Comparison of ENCODE assay signal across 8 cellular contexts in the genomic region with DNA sequence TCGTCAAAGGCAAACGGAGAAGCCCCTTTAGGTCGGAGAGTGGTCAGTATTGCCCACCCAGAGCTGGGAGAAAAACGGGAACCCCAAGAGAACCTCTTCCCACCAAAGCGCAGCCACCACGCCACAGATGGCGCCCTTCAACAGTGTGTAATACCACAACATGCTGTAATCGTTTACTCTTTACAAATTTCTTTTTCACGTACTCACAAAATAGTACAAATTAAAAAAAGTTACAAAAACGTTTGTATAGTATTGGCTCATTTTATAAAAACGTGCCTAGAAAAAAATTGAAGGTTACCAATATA. TPM values are rescaled to one million over a fixed set of nuclear protein-coding genes. Genes with fewer than 3 reads are reported as not detected.
DNase-seq lines count a peak whose midpoint lies in the region; ATAC-seq and TF ChIP-seq lines count a peak whose summit lies in the region.

No MANE protein-coding gene starts in this region.

- peak overlapping the region; percentile 97 for H3K9ac ChIP-seq in HUES6 (ENCODE audit: low read length)

- peak overlapping the region; percentile 95 to 96 for H3K4me3 Mint-ChIP-seq in activated T-cell treated with anti-CD3 and anti-CD28 coated beads, Interleukin-2, amount 50 U/mL, for 72 hours

- H3K9me3 ChIP-seq in HUES6 (ENCODE audit: control insufficient read depth, insufficient read depth, low read depth, low read length): no peaks in the 10 kb centered on the region

- no peak for DNase-seq in GM12864 (ENCODE audit: low read depth)
- peak in 1 of 2 donors; percentile 55 for DNase-seq in activated T-cell treated with anti-CD3 and anti-CD28 coated beads, Interleukin-2, amount 50 U/mL, for 72 hours
- peak; percentile 58 for DNase-seq in fibroblast of villous mesenchyme (ENCODE audit: low read depth)
- peak; percentile 56 for DNase-seq in occipital lobe (lab: John Stamatoyannopoulos, UW)
- no peak for DNase-seq in HuH-7.5 (ENCODE audit: low spot score)
- DNase-seq in LoVo (ENCODE audit: low spot score): no peak

- H3K27me3 ChIP-seq in ACC112 (ENCODE audit: insufficient read depth, low read length) (no peaks in the 10 kb centered on the region), HUES6 (ENCODE audit: control insufficient read depth, insufficient read depth, low read length) (no peaks in the 10 kb centered on the region)

- H3K9me3 Mint-ChIP-seq in activated T-cell treated with anti-CD3 and anti-CD28 coated beads, Interleukin-2, amount 50 U/mL, for 72 hours: no peaks in the 10 kb centered on the region

- no peaks in the 10 kb centered on the region for H3K27me3 Mint-ChIP-seq in activated T-cell treated with anti-CD3 and anti-CD28 coated beads, Interleukin-2, amount 50 U/mL, for 72 hours (ENCODE audit: low read depth)

- peaks cover 2 to 21% of the 10 kb centered on the region in 2 donors for H3K36me3 Mint-ChIP-seq in activated T-cell treated with anti-CD3 and anti-CD28 coated beads, Interleukin-2, amount 50 U/mL, for 72 hours (ENCODE audit: insufficient read depth in 2 of 2)

- peak overlapping the region; percentile 96 for H3K27ac ChIP-seq in ACC112 (ENCODE audit: low read depth, low read length)
- peak overlapping the region; percentile 98 for H3K27ac ChIP-seq in HUES6 (ENCODE audit: low read depth, low read length)

- peaks cover 40% of the 10 kb centered on the region for H3K79me2 ChIP-seq in ACC112 (ENCODE audit: control insufficient read depth, insufficient read depth, low read length, unreplicated experiment)

- H3K4me3 ChIP-seq in ACC112 (ENCODE audit: low read depth, low read length) (peak overlapping the region; percentile 87), GM12864 (ENCODE audit: low read depth, low read length) (peak overlapping the region; percentile 96), HUES6 (ENCODE audit: low read depth, low read length) (peak overlapping the region; percentile 69), fibroblast of villous mesenchyme (ENCODE audit: low read depth, low read length) (peak overlapping the region; percentile 91)

- peak overlapping the region; percentile 96 for H3K27ac Mint-ChIP-seq in activated T-cell treated with anti-CD3 and anti-CD28 coated beads, Interleukin-2, amount 50 U/mL, for 72 hours

- H3K36me3 ChIP-seq in ACC112 (ENCODE audit: insufficient read depth, low read length) (no peaks in the 10 kb centered on the region), HUES6 (ENCODE audit: control insufficient read depth, insufficient read depth, low read length) (no peaks in the 10 kb centered on the region; the same call in 1 of the 2 replicates)

- ATAC-seq in activated T-cell treated with anti-CD3 and anti-CD28 coated beads, Interleukin-2, amount 50 U/mL, for 72 hours (replicated peaks in 1 of 2): peak; percentile 1

- peaks cover 58% of the 10 kb centered on the region for H3K4me1 Mint-ChIP-seq in activated T-cell treated with anti-CD3 and anti-CD28 coated beads, Interleukin-2, amount 50 U/mL, for 72 hours (ENCODE audit: low read depth)

- peak; percentile 28 for TF ChIP-seq CTCF in GM12864 (IDR thresholded peaks at IDR 0.05; ENCODE audit: low read depth, low read length, missing control alignments)
- TF ChIP-seq CTCF in fibroblast of villous mesenchyme (IDR thresholded peaks at IDR 0.05; ENCODE audit: insufficient read depth, low read depth, low read length): peak; percentile 38

- H2AFZ ChIP-seq in ACC112 (ENCODE audit: low read length, unreplicated experiment): peak overlapping the region; percentile 40

- H3K4me1 ChIP-seq in ACC112 (ENCODE audit: control insufficient read depth, insufficient read depth, low read length, unreplicated experiment): peaks cover 22% of the 10 kb centered on the region
- H3K4me1 ChIP-seq in HUES6 (ENCODE audit: control insufficient read depth, insufficient read depth, low read length): peaks cover 33% of the 10 kb centered on the region

RNA-seq across cellular contexts. Expression of a gene that starts 0.8 kb away (rescaled TPM):
- total RNA-seq in activated T-cell treated with anti-CD3 and anti-CD28 coated beads, Interleukin-2, amount 50 U/mL, for 72 hours: 10 to 100 TPM; 74.6 to 81.4 TPM
- total RNA-seq in fibroblast of villous mesenchyme (48.3 and 78.6 TPM in 2 replicates), occipital lobe (13.4 TPM)

RNA-seq across cellular contexts. Expression of a gene that starts 52.7 kb away (rescaled TPM):
- total RNA-seq in activated T-cell treated with anti-CD3 and anti-CD28 coated beads, Interleukin-2, amount 50 U/mL, for 72 hours: 100 to 1,000 TPM; 140 to 148 TPM
- total RNA-seq in fibroblast of villous mesenchyme (33.2 and 38.0 TPM in 2 replicates), occipital lobe (81.6 TPM)

Comparison
In these comparisons a context has a peak if more than half of its experiments do, and no peak if none do; other contexts are left out.
1. DNase-seq: peak in fibroblast of villous mesenchyme (single experiment) and occipital lobe (single experiment); none in GM12864 (single experiment), HuH-7.5 (single experiment) and LoVo (single experiment).
2. Peak in every context shown above with its lines, with median percentiles within 50 percentile points of each other: H3K4me3 ChIP-seq.